In the genomic region with DNA sequence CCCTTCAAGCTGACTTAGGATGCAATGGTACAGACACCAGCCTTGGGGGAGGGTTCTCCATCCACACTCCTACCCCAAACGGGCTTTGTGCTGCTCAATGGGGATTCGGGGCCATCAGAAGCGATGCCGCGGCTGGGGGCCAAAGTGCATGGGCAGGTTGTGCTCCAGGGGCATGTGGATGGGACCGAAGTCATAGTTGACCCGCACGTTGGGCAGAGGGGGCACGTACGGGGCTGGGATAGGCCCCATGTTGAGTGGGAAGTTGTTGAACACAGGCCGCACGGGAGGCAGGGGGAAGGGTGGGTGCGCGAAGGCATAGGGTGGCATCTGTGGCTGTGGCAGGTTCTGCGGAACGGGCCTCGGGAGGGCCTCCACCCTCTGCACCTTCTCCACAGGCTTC, we compare ENCODE assay signal across 24 cellular contexts.
"Had no signal": no experiment of that assay in that cellular context is flagged by ENCODE, and none has a peak within 500 bp of the region (broad histone marks: within the 10 kb centered on the region; RNA-seq: fewer than 3 reads in every experiment).

No MANE protein-coding gene starts in this region.

- H3K27me3 Mint-ChIP-seq: activated B cell treated with CpG ODN at 0.5 μM for 24 hours; activated CD4-positive, alpha-beta T cell treated with anti-CD3 and anti-CD28 coated beads, Interleukin-2, amount 10 ng/mL, durations not matched to agents 24 days and 14 days; activated naive CD8-positive, alpha-beta T cell treated with anti-CD3 and anti-CD28 coated beads, Interleukin-2, amount 10 ng/mL, durations not matched to agents 7 days and 5 days had no signal

- H3K4me3 ChIP-seq: adrenal gland, SJCRH30 had no signal

- H3K27ac Mint-ChIP-seq: activated B cell treated with CpG ODN at 0.5 μM for 24 hours; activated CD4-positive, alpha-beta T cell treated with anti-CD3 and anti-CD28 coated beads, Interleukin-2, amount 10 ng/mL, durations not matched to agents 24 days and 14 days; activated naive CD8-positive, alpha-beta T cell treated with anti-CD3 and anti-CD28 coated beads, Interleukin-2, amount 10 ng/mL, durations not matched to agents 7 days and 5 days; activated T-cell treated with anti-CD3 and anti-CD28 coated beads, Interleukin-2, amount 50 U/mL, for 72 hours; activated T-helper 2 cell treated with anti-CD3 and anti-CD28 coated beads, Interferon-gamma antibody, Interleukin-2, Interleukin-4, amounts not matched to agents 10 μg/mL and 5 μg/mL and 100 μg/mL, durations not matched to agents 14 hours and 24 hours and 36 hours; T-helper 1 cell treated with Interleukin-12 subunit alpha and Interleukin-12 subunit beta and Interleukin-4 antibody, amounts not matched to agents 30 μg/mL and 1 μg/mL, for 36 hours had no signal

- ATAC-seq: activated T-cell treated with anti-CD3 and anti-CD28 coated beads, Interleukin-2, amount 50 U/mL, for 72 hours; Right ventricle myocardium inferior had no signal

- H3K4me2 ChIP-seq: KMS-11 had no signal

- H3K9ac ChIP-seq: KMS-11 had no signal

- H3K27ac ChIP-seq: adrenal gland, KMS-11 had no signal

- H3K9me3 Mint-ChIP-seq: activated B cell treated with CpG ODN at 0.5 μM for 24 hours; activated CD4-positive, alpha-beta T cell treated with anti-CD3 and anti-CD28 coated beads, Interleukin-2, amount 10 ng/mL, durations not matched to agents 24 days and 14 days; activated naive CD8-positive, alpha-beta T cell treated with anti-CD3 and anti-CD28 coated beads, Interleukin-2, amount 10 ng/mL, durations not matched to agents 7 days and 5 days; activated T-cell treated with anti-CD3 and anti-CD28 coated beads, Interleukin-2, amount 50 U/mL, for 72 hours; activated T-helper 2 cell treated with anti-CD3 and anti-CD28 coated beads, Interferon-gamma antibody, Interleukin-2, Interleukin-4, amounts not matched to agents 10 μg/mL and 5 μg/mL and 100 μg/mL, durations not matched to agents 14 hours and 24 hours and 36 hours; T-helper 1 cell treated with Interleukin-12 subunit alpha and Interleukin-12 subunit beta and Interleukin-4 antibody, amounts not matched to agents 30 μg/mL and 1 μg/mL, for 36 hours had no signal

- DNase-seq: activated B cell treated with CpG ODN at 0.5 μM for 24 hours; activated CD4-positive, alpha-beta T cell treated with anti-CD3 and anti-CD28 coated beads for 1 hour; activated CD4-positive, alpha-beta T cell treated with anti-CD3 and anti-CD28 coated beads, Interleukin-2, amount 10 ng/mL, durations not matched to agents 24 days and 14 days; activated CD4-positive, alpha-beta T cell treated with anti-CD3 and anti-CD28 coated beads, Interleukin-2, amount 50 U/mL, for 48 hours; activated CD8-positive, alpha-beta memory T cell treated with anti-CD3 and anti-CD28 coated beads for 24 hours; activated gamma-delta T cell treated with Interleukin-2 at 50 U/mL for 16 hours; activated naive CD4-positive, alpha-beta T cell treated with anti-CD3 and anti-CD28 coated beads, Interleukin-2, amount 50 U/mL, for 16 hours; activated naive CD8-positive, alpha-beta T cell treated with anti-CD3 and anti-CD28 coated beads, Interleukin-2, amount 10 ng/mL, durations not matched to agents 7 days and 5 days; activated T-cell treated with anti-CD3 and anti-CD28 coated beads, Interleukin-2, amount 50 U/mL, for 72 hours; adrenal gland; anterior cingulate cortex; cerebellar nuclear complex; NCI-H1092; NCI-H1417; NCI-H1930; NCI-H2171 treated with DMSO at 0.1 percent for 48 hours; NCI-H226; NCI-H526 treated with DMSO at 0.1 percent for 48 hours; NCI-H82; SJCRH30 had no signal

- H3K4me3 Mint-ChIP-seq: activated B cell treated with CpG ODN at 0.5 μM for 24 hours; activated CD4-positive, alpha-beta T cell treated with anti-CD3 and anti-CD28 coated beads, Interleukin-2, amount 10 ng/mL, durations not matched to agents 24 days and 14 days; activated naive CD8-positive, alpha-beta T cell treated with anti-CD3 and anti-CD28 coated beads, Interleukin-2, amount 10 ng/mL, durations not matched to agents 7 days and 5 days; activated T-cell treated with anti-CD3 and anti-CD28 coated beads, Interleukin-2, amount 50 U/mL, for 72 hours; T-helper 1 cell treated with Interleukin-12 subunit alpha and Interleukin-12 subunit beta and Interleukin-4 antibody, amounts not matched to agents 30 μg/mL and 1 μg/mL, for 36 hours had no signal

- H3K27me3 ChIP-seq: adrenal gland, SJCRH30 had no signal

- H3K9me3 ChIP-seq: adrenal gland, SJCRH30 had no signal
